Comparison of ENCODE assay signal across 2 cellular contexts in the genomic region with DNA sequence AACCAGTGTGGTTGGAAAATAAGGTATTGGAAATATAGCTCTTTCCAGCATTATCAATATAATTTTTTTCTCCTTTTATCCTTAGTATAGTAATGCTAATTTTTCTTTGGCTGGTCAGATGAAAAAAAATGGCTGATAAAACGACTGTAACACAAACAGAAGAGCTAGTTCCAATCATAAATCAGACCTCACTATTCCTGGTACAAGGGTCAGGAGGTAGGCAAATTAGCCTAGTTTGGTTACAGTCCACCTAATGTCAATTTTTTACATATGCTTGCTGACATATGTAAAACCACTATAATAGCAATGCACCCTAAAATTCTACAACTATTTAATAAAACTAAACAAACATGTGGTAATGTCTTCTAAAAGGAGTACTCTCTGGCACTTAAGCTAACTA.
TF ChIP-seq lines count a peak whose summit lies in the region.

No MANE protein-coding gene starts in this region.

TF ChIP-seq in GM23338, 12 proteins besides CTCF, POLR2A, EP300 and RAD21 (continued from another document and continues in another):
- TF ChIP-seq, protein P1, sequence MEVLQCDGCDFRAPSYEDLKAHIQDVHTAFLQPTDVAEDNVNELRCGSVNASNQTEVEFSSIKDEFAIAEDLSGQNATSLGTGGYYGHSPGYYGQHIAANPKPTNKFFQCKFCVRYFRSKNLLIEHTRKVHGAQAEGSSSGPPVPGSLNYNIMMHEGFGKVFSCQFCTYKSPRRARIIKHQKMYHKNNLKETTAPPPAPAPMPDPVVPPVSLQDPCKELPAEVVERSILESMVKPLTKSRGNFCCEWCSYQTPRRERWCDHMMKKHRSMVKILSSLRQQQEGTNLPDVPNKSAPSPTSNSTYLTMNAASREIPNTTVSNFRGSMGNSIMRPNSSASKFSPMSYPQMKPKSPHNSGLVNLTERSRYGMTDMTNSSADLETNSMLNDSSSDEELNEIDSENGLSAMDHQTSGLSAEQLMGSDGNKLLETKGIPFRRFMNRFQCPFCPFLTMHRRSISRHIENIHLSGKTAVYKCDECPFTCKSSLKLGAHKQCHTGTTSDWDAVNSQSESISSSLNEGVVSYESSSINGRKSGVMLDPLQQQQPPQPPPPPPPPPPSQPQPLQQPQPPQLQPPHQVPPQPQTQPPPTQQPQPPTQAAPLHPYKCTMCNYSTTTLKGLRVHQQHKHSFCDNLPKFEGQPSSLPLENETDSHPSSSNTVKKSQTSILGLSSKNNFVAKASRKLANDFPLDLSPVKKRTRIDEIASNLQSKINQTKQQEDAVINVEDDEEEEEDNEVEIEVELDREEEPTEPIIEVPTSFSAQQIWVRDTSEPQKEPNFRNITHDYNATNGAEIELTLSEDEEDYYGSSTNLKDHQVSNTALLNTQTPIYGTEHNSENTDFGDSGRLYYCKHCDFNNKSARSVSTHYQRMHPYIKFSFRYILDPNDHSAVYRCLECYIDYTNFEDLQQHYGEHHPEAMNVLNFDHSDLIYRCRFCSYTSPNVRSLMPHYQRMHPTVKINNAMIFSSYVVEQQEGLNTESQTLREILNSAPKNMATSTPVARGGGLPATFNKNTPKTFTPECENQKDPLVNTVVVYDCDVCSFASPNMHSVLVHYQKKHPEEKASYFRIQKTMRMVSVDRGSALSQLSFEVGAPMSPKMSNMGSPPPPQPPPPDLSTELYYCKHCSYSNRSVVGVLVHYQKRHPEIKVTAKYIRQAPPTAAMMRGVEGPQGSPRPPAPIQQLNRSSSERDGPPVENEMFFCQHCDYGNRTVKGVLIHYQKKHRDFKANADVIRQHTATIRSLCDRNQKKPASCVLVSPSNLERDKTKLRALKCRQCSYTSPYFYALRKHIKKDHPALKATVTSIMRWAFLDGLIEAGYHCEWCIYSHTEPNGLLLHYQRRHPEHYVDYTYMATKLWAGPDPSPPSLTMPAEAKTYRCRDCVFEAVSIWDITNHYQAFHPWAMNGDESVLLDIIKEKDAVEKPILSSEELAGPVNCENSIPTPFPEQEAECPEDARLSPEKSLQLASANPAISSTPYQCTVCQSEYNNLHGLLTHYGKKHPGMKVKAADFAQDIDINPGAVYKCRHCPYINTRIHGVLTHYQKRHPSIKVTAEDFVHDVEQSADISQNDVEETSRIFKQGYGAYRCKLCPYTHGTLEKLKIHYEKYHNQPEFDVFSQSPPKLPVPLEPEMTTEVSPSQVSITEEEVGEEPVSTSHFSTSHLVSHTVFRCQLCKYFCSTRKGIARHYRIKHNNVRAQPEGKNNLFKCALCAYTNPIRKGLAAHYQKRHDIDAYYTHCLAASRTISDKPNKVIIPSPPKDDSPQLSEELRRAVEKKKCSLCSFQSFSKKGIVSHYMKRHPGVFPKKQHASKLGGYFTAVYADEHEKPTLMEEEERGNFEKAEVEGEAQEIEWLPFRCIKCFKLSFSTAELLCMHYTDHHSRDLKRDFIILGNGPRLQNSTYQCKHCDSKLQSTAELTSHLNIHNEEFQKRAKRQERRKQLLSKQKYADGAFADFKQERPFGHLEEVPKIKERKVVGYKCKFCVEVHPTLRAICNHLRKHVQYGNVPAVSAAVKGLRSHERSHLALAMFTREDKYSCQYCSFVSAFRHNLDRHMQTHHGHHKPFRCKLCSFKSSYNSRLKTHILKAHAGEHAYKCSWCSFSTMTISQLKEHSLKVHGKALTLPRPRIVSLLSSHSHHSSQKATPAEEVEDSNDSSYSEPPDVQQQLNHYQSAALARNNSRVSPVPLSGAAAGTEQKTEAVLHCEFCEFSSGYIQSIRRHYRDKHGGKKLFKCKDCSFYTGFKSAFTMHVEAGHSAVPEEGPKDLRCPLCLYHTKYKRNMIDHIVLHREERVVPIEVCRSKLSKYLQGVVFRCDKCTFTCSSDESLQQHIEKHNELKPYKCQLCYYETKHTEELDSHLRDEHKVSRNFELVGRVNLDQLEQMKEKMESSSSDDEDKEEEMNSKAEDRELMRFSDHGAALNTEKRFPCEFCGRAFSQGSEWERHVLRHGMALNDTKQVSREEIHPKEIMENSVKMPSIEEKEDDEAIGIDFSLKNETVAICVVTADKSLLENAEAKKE (CRISPR knock-in tag; IDR thresholded peaks at IDR 0.05): no peak
- TF ChIP-seq CREB1 (CRISPR knock-in tag; IDR thresholded peaks at IDR 0.05; ENCODE audit: low read depth) (no peak), JUNB (IDR thresholded peaks at IDR 0.05; ENCODE audit: unreplicated experiment) (no peak), ZNF114 (CRISPR knock-in tag; IDR thresholded peaks at IDR 0.05) (no peak), STAT1 (IDR thresholded peaks at IDR 0.05; ENCODE audit: unreplicated experiment) (no peak), REST (IDR thresholded peaks at IDR 0.05; ENCODE audit: unreplicated experiment) (no peak), POLR2AphosphoS5 (IDR thresholded peaks at IDR 0.05; ENCODE audit: low read depth) (no peak), ZNF331 (CRISPR knock-in tag; IDR thresholded peaks at IDR 0.05; ENCODE audit: low read depth) (no peak), EZH2phosphoT487 (IDR thresholded peaks at IDR 0.05; ENCODE audit: unreplicated experiment) (no peak)
- TF ChIP-seq, protein P2, sequence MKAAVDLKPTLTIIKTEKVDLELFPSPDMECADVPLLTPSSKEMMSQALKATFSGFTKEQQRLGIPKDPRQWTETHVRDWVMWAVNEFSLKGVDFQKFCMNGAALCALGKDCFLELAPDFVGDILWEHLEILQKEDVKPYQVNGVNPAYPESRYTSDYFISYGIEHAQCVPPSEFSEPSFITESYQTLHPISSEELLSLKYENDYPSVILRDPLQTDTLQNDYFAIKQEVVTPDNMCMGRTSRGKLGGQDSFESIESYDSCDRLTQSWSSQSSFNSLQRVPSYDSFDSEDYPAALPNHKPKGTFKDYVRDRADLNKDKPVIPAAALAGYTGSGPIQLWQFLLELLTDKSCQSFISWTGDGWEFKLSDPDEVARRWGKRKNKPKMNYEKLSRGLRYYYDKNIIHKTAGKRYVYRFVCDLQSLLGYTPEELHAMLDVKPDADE (IDR thresholded peaks at IDR 0.05): no peak

TF ChIP-seq in SK-N-SH, 30 proteins besides CTCF, POLR2A, EP300 and RAD21 (continued from another document):
- TF ChIP-seq ZBTB33 (IDR thresholded peaks at IDR 0.05; ENCODE audit: borderline replicate concordance, low read depth) (no peak), TEAD4 (IDR thresholded peaks at IDR 0.05; ENCODE audit: borderline replicate concordance, insufficient read depth) (no peak), GATA2 (CRISPR knock-in tag; IDR thresholded peaks at IDR 0.05) (no peak), YY1 (IDR thresholded peaks at IDR 0.05; ENCODE audit: low read depth) (no peak), SIN3A (IDR thresholded peaks at IDR 0.05; ENCODE audit: borderline replicate concordance, low read depth, low read length) (no peak), FOSL2 (IDR thresholded peaks at IDR 0.05; ENCODE audit: borderline replicate concordance, low read depth) (no peak), GABPA (IDR thresholded peaks at IDR 0.05; ENCODE audit: low read depth) (no peak), MXI1 (IDR thresholded peaks at IDR 0.05; ENCODE audit: low read depth, low read length) (no peak), NFIC (IDR thresholded peaks at IDR 0.05; ENCODE audit: borderline replicate concordance) (no peak), NRF1 (IDR thresholded peaks at IDR 0.05; ENCODE audit: low read depth, low read length) (no peak), RCOR1 (IDR thresholded peaks at IDR 0.05; ENCODE audit: low read length) (no peak), USF2 (IDR thresholded peaks at IDR 0.05; ENCODE audit: borderline replicate concordance, low read depth, low read length) (no peak), SMC3 (IDR thresholded peaks at IDR 0.05; ENCODE audit: low read depth, low read length) (no peak), FOXM1 (IDR thresholded peaks at IDR 0.05; ENCODE audit: low read depth) (no peak), PBX3 (IDR thresholded peaks at IDR 0.05) (no peak), TCF12 (IDR thresholded peaks at IDR 0.05) (no peak), RFX5 (IDR thresholded peaks at IDR 0.05; ENCODE audit: low read length) (no peak)
- TF ChIP-seq, protein P3, sequence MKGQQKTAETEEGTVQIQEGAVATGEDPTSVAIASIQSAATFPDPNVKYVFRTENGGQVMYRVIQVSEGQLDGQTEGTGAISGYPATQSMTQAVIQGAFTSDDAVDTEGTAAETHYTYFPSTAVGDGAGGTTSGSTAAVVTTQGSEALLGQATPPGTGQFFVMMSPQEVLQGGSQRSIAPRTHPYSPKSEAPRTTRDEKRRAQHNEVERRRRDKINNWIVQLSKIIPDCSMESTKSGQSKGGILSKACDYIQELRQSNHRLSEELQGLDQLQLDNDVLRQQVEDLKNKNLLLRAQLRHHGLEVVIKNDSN (IDR thresholded peaks at IDR 0.05; ENCODE audit: borderline replicate concordance, low read depth): no peak
